In the genomic region with DNA sequence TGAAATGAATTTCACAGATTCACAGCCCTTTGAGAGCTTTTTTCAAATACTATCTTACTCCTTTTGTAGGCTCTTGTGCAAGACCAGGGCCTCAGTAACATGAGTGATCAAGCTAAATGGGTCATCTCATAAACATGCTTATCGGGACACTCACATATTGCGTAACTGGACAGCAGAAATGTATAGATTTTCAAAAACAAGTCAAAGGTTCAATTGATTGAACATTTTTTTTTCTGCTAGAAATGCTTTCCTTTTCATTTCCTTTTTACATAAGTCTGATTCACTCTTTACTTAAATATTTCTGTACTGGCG, we compare ENCODE assay signal across 1 cellular context.
TF ChIP-seq lines count a peak whose summit lies in the region.

No MANE protein-coding gene starts in this region.

TF ChIP-seq in HepG2, 621 proteins besides CTCF, POLR2A, EP300 and RAD21 (continued from another document):
- TF ChIP-seq ZNF484 (CRISPR knock-in tag; IDR thresholded peaks at IDR 0.05; ENCODE audit: borderline replicate concordance, low read depth) (no peak), NONO (IDR thresholded peaks at IDR 0.05) (no peak), NONO (CRISPR knock-in tag; conservative IDR thresholded peaks at IDR 0.05) (no peak), ZSCAN29 (CRISPR knock-in tag; conservative IDR thresholded peaks at IDR 0.05) (no peak; the same call in 1 of the 2 replicates), ZNF510 (CRISPR knock-in tag; IDR thresholded peaks at IDR 0.05; ENCODE audit: low read depth) (no peak; the same call in 1 of the 2 replicates)
